8 cellular contexts compared by ENCODE assay signal in the genomic region with DNA sequence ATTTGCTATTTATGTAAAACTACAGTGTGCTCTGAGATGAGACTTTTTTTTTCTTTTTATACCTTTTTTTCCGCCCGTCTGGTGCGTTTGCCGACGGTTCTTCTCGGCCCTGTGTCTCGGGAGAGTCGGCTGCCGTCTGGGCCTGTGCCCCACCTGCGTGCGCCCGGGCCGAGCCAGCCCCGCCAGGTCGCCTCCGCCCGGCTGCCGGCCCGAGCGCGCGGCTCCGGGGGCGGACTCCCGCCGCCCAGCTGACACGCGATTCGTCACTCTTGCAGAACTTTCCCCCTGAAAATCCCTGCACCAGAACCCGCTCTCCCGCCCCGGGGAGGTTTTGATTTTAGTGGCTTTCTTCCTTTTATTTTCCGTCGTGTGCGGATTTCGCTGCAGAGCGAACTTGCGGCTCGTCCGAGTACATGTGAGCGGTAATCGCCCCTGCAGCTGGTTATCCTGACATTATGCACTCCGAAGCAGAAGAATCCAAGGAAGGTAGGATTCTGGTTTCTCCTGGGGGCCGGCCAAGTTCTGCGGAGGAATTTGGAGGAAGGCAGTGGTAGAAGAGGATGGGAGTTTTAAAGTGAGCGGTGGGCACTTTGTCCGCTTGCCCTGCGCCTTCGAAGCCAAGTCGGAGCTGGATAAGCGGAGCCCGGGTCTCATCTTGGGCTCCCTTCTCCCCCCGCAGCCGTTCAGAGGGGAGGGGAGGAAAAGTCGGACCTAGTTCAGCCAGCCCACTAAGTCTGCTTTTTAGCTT. TPM values are rescaled to one million over a fixed set of nuclear protein-coding genes. Genes with fewer than 3 reads are reported as not detected.
DNase-seq lines count a peak whose midpoint lies in the region; ATAC-seq, FAIRE-seq and TF ChIP-seq lines count a peak whose summit lies in the region.

TSS of gene TNFAIP8 (plus strand) at position 384 of the 748 bp plus-strand sequence. CDS start at position 456, 72 bp downstream.

- H3K4me1 ChIP-seq in PC-3 (ENCODE audit: insufficient read depth, low read length) (peaks cover 54% of the 10 kb centered on the region), tibial nerve (peaks cover 0 to 37% (median 21%) of the 10 kb centered on the region in 4 donors)

- no peak for TF ChIP-seq CTCF in PC-3 (conservative IDR thresholded peaks at IDR 0.05; ENCODE audit: low read depth, low read length)
- no peak for TF ChIP-seq CTCF in osteocyte (IDR thresholded peaks at IDR 0.05)
- no peak for TF ChIP-seq CTCF in tibial nerve (IDR thresholded peaks at IDR 0.05)

- H3K4me3 Mint-ChIP-seq in activated naive CD4-positive, alpha-beta T cell treated with anti-CD3 and anti-CD28 coated beads for 36 hours = peak within 1 kb of the TSS; percentile 98
- peak within 1 kb of the TSS; percentile 99 for H3K4me3 Mint-ChIP-seq in osteocyte (ENCODE audit: unreplicated experiment)

- no peaks in the 10 kb centered on the region for H3K9me2 ChIP-seq in PC-3 (replicated peaks; ENCODE audit: low read length)

- H3K27ac ChIP-seq in PC-3 (ENCODE audit: low read length) = peak within 1 kb of the TSS; percentile 94
- H3K27ac ChIP-seq in tibial nerve = peak within 1 kb of the TSS; percentile 12 to 83 (median 72)

- ATAC-seq in HG02840 (IDR thresholded peaks at IDR 0.05; ENCODE audit: low FRiP score, unreplicated experiment) = peak; percentile 42
- peak; percentile 79 for ATAC-seq in PC-3

- H3K4me3 ChIP-seq in PC-3 (ENCODE audit: low read length) (peak within 1 kb of the TSS; percentile 94), tibial nerve (peak within 1 kb of the TSS; percentile 47 to 66 (median 48))

- H3K4me2 ChIP-seq in PC-3 (ENCODE audit: low read length) = peak within 1 kb of the TSS; percentile 98

- peak in 1 of 2 donors; percentile 0 for TF ChIP-seq POLR2A in tibial nerve (IDR thresholded peaks at IDR 0.05)

- H3K9me3 ChIP-seq in PC-3 (ENCODE audit: low read length) (no peaks in the 10 kb centered on the region), tibial nerve (no peaks in the 10 kb centered on the region)

- CTCF ChIA-PET in PC-3 (lab: Charles Lee) = no interaction called here
- CTCF ChIA-PET in activated naive CD4-positive, alpha-beta T cell treated with anti-CD3 and anti-CD28 coated beads for 36 hours (lab: Charles Lee) = interaction anchor here (0.7 to 3.0 kb wide), 11 partner anchors 9 to 86 kb away, joined by 3 to 19 read pairs (median 5); no protein-coding TSS in a partner anchor

- H2AFZ ChIP-seq in PC-3 (ENCODE audit: low read length) = peak within 1 kb of the TSS; percentile 84

- no peaks in the 10 kb centered on the region for H3K27me3 ChIP-seq in PC-3 (ENCODE audit: low read length)
- no peaks in the 10 kb centered on the region for H3K27me3 ChIP-seq in tibial nerve

- no peaks in the 10 kb centered on the region for H3F3A ChIP-seq in PC-3 (ENCODE audit: low read length, unreplicated experiment)

- H3K9me3 Mint-ChIP-seq in activated naive CD4-positive, alpha-beta T cell treated with anti-CD3 and anti-CD28 coated beads for 36 hours = no peaks in the 10 kb centered on the region
- no peaks in the 10 kb centered on the region for H3K9me3 Mint-ChIP-seq in osteocyte (ENCODE audit: unreplicated experiment)

- peak within 1 kb of the TSS; percentile 83 for H3K9ac ChIP-seq in PC-3 (ENCODE audit: low read length)

- peaks cover 49% of the 10 kb centered on the region for H3K36me3 Mint-ChIP-seq in activated naive CD4-positive, alpha-beta T cell treated with anti-CD3 and anti-CD28 coated beads for 36 hours (ENCODE audit: low read depth)
- H3K36me3 Mint-ChIP-seq in osteocyte (ENCODE audit: unreplicated experiment) = no peaks in the 10 kb centered on the region

- peak within 1 kb of the TSS; percentile 98 for H3K27ac Mint-ChIP-seq in activated naive CD4-positive, alpha-beta T cell treated with anti-CD3 and anti-CD28 coated beads for 36 hours
- H3K27ac Mint-ChIP-seq in osteocyte (ENCODE audit: unreplicated experiment) = peak within 1 kb of the TSS; percentile 94

- TF ChIP-seq EP300 in tibial nerve (IDR thresholded peaks at IDR 0.05) = peak in 1 of 2 donors; percentile 38

- POLR2A ChIA-PET in PC-3 (lab: Charles Lee; ENCODE audit: unreplicated experiment) = no interaction called here

- H4K20me1 ChIP-seq in PC-3 (ENCODE audit: low read length) = no peaks in the 10 kb centered on the region

- TSS peak; percentile 77 for BruUV-seq in PC-3 (replicated peaks; lab: Mats Ljungman, UMichigan)

- H3K79me2 ChIP-seq in PC-3 (ENCODE audit: low read length) = peaks cover 47% of the 10 kb centered on the region

- peak; percentile 86 for FAIRE-seq in GM18507 (lab: Jason Lieb, UNC)

- H3K27me3 Mint-ChIP-seq in activated naive CD4-positive, alpha-beta T cell treated with anti-CD3 and anti-CD28 coated beads for 36 hours (ENCODE audit: low read depth) = no peaks in the 10 kb centered on the region
- no peaks in the 10 kb centered on the region for H3K27me3 Mint-ChIP-seq in osteocyte (ENCODE audit: unreplicated experiment)

- peaks cover 66% of the 10 kb centered on the region for H3K4me1 Mint-ChIP-seq in activated naive CD4-positive, alpha-beta T cell treated with anti-CD3 and anti-CD28 coated beads for 36 hours (ENCODE audit: low read depth)
- peaks cover 48% of the 10 kb centered on the region for H3K4me1 Mint-ChIP-seq in osteocyte (ENCODE audit: unreplicated experiment)

- no peak for DNase-seq in GM18507 (ENCODE audit: extremely low spot score, insufficient read length, low read depth)
- DNase-seq in PC-3 = peak; percentile 69
- peak; percentile 91 for DNase-seq in activated naive CD4-positive, alpha-beta T cell treated with anti-CD3 and anti-CD28 coated beads for 36 hours
- peak in 35 of 42 donors; percentile 9 to 71 (median 31) for DNase-seq in head of caudate nucleus
- no peak for DNase-seq in osteocyte (ENCODE audit: extremely low spot score, unreplicated experiment)
- DNase-seq in tibial nerve (ENCODE audit: low spot score in 2 of 2) = peak; percentile 22 to 43
- DNase-seq in cortex of kidney (lab: John Stamatoyannopoulos, UW) = no peak

- H3K36me3 ChIP-seq in PC-3 (ENCODE audit: low read depth, low read length) (no peaks in the 10 kb centered on the region), tibial nerve (no peaks in the 10 kb centered on the region)

- intact Hi-C loops in PC-3 (cut with micrococcal nuclease) = loop anchor here (1.0 to 5.0 kb wide), 3 partner anchors 34 to 55 kb away; no protein-coding TSS in a partner anchor
- intact Hi-C loops in activated naive CD4-positive, alpha-beta T cell treated with anti-CD3 and anti-CD28 coated beads for 36 hours (cut with micrococcal nuclease) = loop anchor here (1.0 to 5.0 kb wide), 7 partner anchors 10 to 369 kb away; partner anchors contain the start of gene DTWD2
- intact Hi-C loops in head of caudate nucleus (cut with DNase I) = no loop called here

- WGBS in tibial nerve, 2 donors = 0% methylated on average over 55 of the region's 55 CpGs

RNA-seq across cellular contexts. Expression of gene TNFAIP8, which starts in this region (rescaled TPM):
- 11.8 and 20.0 TPM in 2 replicates for total RNA-seq in PC-3 (2014; rRNA removed)
- 100 to 1,000 TPM; 141 to 142 TPM for total RNA-seq in activated naive CD4-positive, alpha-beta T cell treated with anti-CD3 and anti-CD28 coated beads for 36 hours
- 13.3 and 14.0 TPM in 2 replicates for total RNA-seq in osteocyte
- total RNA-seq in tibial nerve = 10 to 100 TPM; 15.3 to 19.4 (median 17.8) TPM

Comparison
In these comparisons a context has a peak if more than half of its experiments do, and no peak if none do; other contexts are left out.
1. DNase-seq: peak in PC-3 (single experiment), activated naive CD4-positive, alpha-beta T cell treated with anti-CD3 and anti-CD28 coated beads for 36 hours (single experiment), head of caudate nucleus (35 of 42) and tibial nerve (2 of 2); none in GM18507 (single experiment), osteocyte (single experiment) and cortex of kidney (single experiment).